17 cellular contexts compared by ENCODE assay signal in the genomic region with DNA sequence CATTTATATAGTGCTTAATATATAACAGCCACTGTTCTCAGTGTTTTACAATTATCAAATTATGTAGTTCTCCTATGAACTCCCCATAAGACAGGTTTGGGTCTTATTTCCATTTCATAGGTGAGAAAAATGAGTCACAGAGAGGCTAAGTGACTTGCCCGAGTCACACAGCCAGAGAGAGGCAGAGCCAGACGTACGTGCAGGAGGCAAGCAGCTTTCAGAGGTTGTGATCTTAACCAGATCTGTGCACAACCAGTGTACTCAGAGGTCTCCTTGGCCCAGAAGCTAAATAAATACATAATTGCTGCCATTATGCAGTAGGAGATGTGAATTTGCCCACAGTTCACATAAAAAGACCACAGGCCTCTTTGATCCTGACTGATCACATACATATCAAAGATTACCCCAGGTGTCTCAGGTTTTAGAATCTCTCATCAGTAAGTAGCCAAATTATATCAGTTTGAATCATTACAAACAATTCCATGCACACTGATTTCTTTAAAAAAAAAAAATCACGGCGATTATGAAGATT.
DNase-seq lines count a peak whose midpoint lies in the region; ATAC-seq and TF ChIP-seq lines count a peak whose summit lies in the region.
"Had no signal": no experiment of that assay in that cellular context is flagged by ENCODE, and none has a peak within 500 bp of the region (broad histone marks: within the 10 kb centered on the region; RNA-seq: fewer than 3 reads in every experiment).

No MANE protein-coding gene starts in this region.

- TF ChIP-seq POLR2A in gastrocnemius medialis (IDR thresholded peaks at IDR 0.05): no peak

- intact Hi-C loops in gastrocnemius medialis (cut with DNase I; ENCODE audit: low total_unique reads): no loop called here

- peak overlapping the region; percentile 74 for H3K27ac Mint-ChIP-seq in stimulated activated naive CD8-positive, alpha-beta T cell treated with anti-CD3 and anti-CD28 coated beads, Interleukin-15, Interleukin-2, amounts not matched to agents 100 ng/mL and 50 ng/mL, for 24 hours
- no peak overlapping the region for H3K27ac Mint-ChIP-seq in stimulated activated memory B cell treated with anti-CD40 and anti-IgM and Interleukin-4, amounts not matched to agents 10 μg/mL and 1 μg/mL and 100 μg/mL, for 72 hours
- H3K27ac Mint-ChIP-seq: type B pancreatic cell, WTC11 had no signal

- H3K27me3 ChIP-seq in gastrocnemius medialis: no peaks in the 10 kb centered on the region
- H3K27me3 ChIP-seq: hepatocyte had no signal

- in situ Hi-C loops in gastrocnemius medialis (cut with MboI; ENCODE audit: low sequenced_read_pairs in 4 of 4): no loop called here

- peaks cover 56% of the 10 kb centered on the region for H3K4me1 Mint-ChIP-seq in stimulated activated naive CD8-positive, alpha-beta T cell treated with anti-CD3 and anti-CD28 coated beads, Interleukin-15, Interleukin-2, amounts not matched to agents 100 ng/mL and 50 ng/mL, for 24 hours (ENCODE audit: low read depth)
- peaks cover 10% of the 10 kb centered on the region for H3K4me1 Mint-ChIP-seq in stimulated activated memory B cell treated with anti-CD40 and anti-IgM and Interleukin-4, amounts not matched to agents 10 μg/mL and 1 μg/mL and 100 μg/mL, for 72 hours

- no peaks in the 10 kb centered on the region for H3K9me3 ChIP-seq in gastrocnemius medialis
- H3K9me3 ChIP-seq: mucosa of descending colon had no signal

- peaks cover 19 to 22% of the 10 kb centered on the region in 2 donors for H3K4me1 ChIP-seq in gastrocnemius medialis

- H3K36me3 ChIP-seq in gastrocnemius medialis: no peaks in the 10 kb centered on the region

- no peak overlapping the region for H3K4me3 ChIP-seq in gastrocnemius medialis
- H3K4me3 ChIP-seq: hepatocyte, mucosa of descending colon had no signal

- TF ChIP-seq CTCF in gastrocnemius medialis (IDR thresholded peaks at IDR 0.05 in 4 of 5, conservative IDR thresholded peaks at IDR 0.05 in 1 of 5): no peak

- H3K4me3 Mint-ChIP-seq in stimulated activated naive CD8-positive, alpha-beta T cell treated with anti-CD3 and anti-CD28 coated beads, Interleukin-15, Interleukin-2, amounts not matched to agents 100 ng/mL and 50 ng/mL, for 24 hours: no peak overlapping the region
- H3K4me3 Mint-ChIP-seq in stimulated activated memory B cell treated with anti-CD40 and anti-IgM and Interleukin-4, amounts not matched to agents 10 μg/mL and 1 μg/mL and 100 μg/mL, for 72 hours: no peak overlapping the region
- H3K4me3 Mint-ChIP-seq: type B pancreatic cell, WTC11 had no signal

- ATAC-seq in stimulated activated memory B cell treated with anti-CD40 and anti-IgM and Interleukin-4, amounts not matched to agents 10 μg/mL and 1 μg/mL and 100 μg/mL, for 72 hours: no peak
- ATAC-seq in gastrocnemius medialis: no peak
- ATAC-seq: left colon, mucosa of descending colon, Panc1, WTC11 had no signal

- H3K9me3 Mint-ChIP-seq in stimulated activated naive CD8-positive, alpha-beta T cell treated with anti-CD3 and anti-CD28 coated beads, Interleukin-15, Interleukin-2, amounts not matched to agents 100 ng/mL and 50 ng/mL, for 24 hours: peaks cover 5% of the 10 kb centered on the region
- peaks cover under 1% of the 10 kb centered on the region for H3K9me3 Mint-ChIP-seq in stimulated activated memory B cell treated with anti-CD40 and anti-IgM and Interleukin-4, amounts not matched to agents 10 μg/mL and 1 μg/mL and 100 μg/mL, for 72 hours

- H3K27ac ChIP-seq in gastrocnemius medialis: no peak overlapping the region
- H3K27ac ChIP-seq: hepatocyte had no signal

- H3K27me3 Mint-ChIP-seq in stimulated activated naive CD8-positive, alpha-beta T cell treated with anti-CD3 and anti-CD28 coated beads, Interleukin-15, Interleukin-2, amounts not matched to agents 100 ng/mL and 50 ng/mL, for 24 hours: no peaks in the 10 kb centered on the region
- no peaks in the 10 kb centered on the region for H3K27me3 Mint-ChIP-seq in stimulated activated memory B cell treated with anti-CD40 and anti-IgM and Interleukin-4, amounts not matched to agents 10 μg/mL and 1 μg/mL and 100 μg/mL, for 72 hours
- H3K27me3 Mint-ChIP-seq: type B pancreatic cell had no signal

- peaks cover 58% of the 10 kb centered on the region for H3K36me3 Mint-ChIP-seq in stimulated activated naive CD8-positive, alpha-beta T cell treated with anti-CD3 and anti-CD28 coated beads, Interleukin-15, Interleukin-2, amounts not matched to agents 100 ng/mL and 50 ng/mL, for 24 hours (ENCODE audit: low read depth)
- peaks cover 73% of the 10 kb centered on the region for H3K36me3 Mint-ChIP-seq in stimulated activated memory B cell treated with anti-CD40 and anti-IgM and Interleukin-4, amounts not matched to agents 10 μg/mL and 1 μg/mL and 100 μg/mL, for 72 hours

- DNase-seq in activated T-cell treated with anti-CD3 and anti-CD28 coated beads for 48 hours (ENCODE audit: low read depth): peak; percentile 30
- DNase-seq in activated T-cell treated with anti-CD3 and anti-CD28 coated beads for 4 hours: no peak
- DNase-seq in activated CD8-positive, alpha-beta memory T cell treated with anti-CD3 and anti-CD28 coated beads, Interleukin-2, amount 50 U/mL, for 48 hours: peak; percentile 60
- peak; percentile 17 to 43 for DNase-seq in stimulated activated CD4-positive, alpha-beta T cell treated with anti-CD3 and anti-CD28 coated beads, Interleukin-12 subunit alpha, Interleukin-12 subunit beta, amount 100 ng/mL, for 24 hours (ENCODE audit: low read depth in 2 of 2)
- no peak for DNase-seq in SIG-M5 treated with dmso at 0.1 percent for 504 hours (lab: John Stamatoyannopoulos, UW; ENCODE audit: unreplicated experiment)
- DNase-seq in gastrocnemius medialis: no peak
- DNase-seq: effector CD4-positive, alpha-beta T cell; left colon; mucosa of descending colon; NCI-H1436 treated with DMSO at 0.1 percent for 48 hours; NCI-H510A treated with DMSO at 0.1 percent for 48 hours had no signal

Comparison
In these comparisons a context has a peak if more than half of its experiments do, and no peak if none do; other contexts are left out.
1. DNase-seq: peak in activated T-cell treated with anti-CD3 and anti-CD28 coated beads for 48 hours (single experiment), activated CD8-positive, alpha-beta memory T cell treated with anti-CD3 and anti-CD28 coated beads, Interleukin-2, amount 50 U/mL, for 48 hours (single experiment) and stimulated activated CD4-positive, alpha-beta T cell treated with anti-CD3 and anti-CD28 coated beads, Interleukin-12 subunit alpha, Interleukin-12 subunit beta, amount 100 ng/mL, for 24 hours (2 of 2); none in activated T-cell treated with anti-CD3 and anti-CD28 coated beads for 4 hours (single experiment), SIG-M5 treated with dmso at 0.1 percent for 504 hours (single experiment) and gastrocnemius medialis (0 of 2).